ENCODE assay signal across 19 cellular contexts in genomic region chr1:30450818-30451233, GRCh38.
DNase-seq lines count a peak whose midpoint lies in the region; ATAC-seq and TF ChIP-seq lines count a peak whose summit lies in the region.
"Had no signal": no experiment of that assay in that cellular context is flagged by ENCODE, and none has a peak within 500 bp of the region (broad histone marks: within the 10 kb centered on the region; RNA-seq: fewer than 3 reads in every experiment).

No MANE protein-coding gene starts in this region.

- no peak overlapping the region for H3K18ac ChIP-seq in neuronal stem cell (ENCODE audit: low read length)

- DNase-seq in activated effector memory CD4-positive, alpha-beta T cell treated with anti-CD3 and anti-CD28 coated beads, Interleukin-2, amount 50 U/mL, for 16 hours: peak; percentile 36
- no peak for DNase-seq in activated effector memory CD4-positive, alpha-beta T cell treated with Interleukin-2 at 50 U/mL for 16 hours
- DNase-seq in esophagus muscularis mucosa (ENCODE audit: extremely low spot score): peak; percentile 87
- no peak for DNase-seq in neuronal stem cell (ENCODE audit: low spot score)
- DNase-seq in NCI-H187 (lab: John Stamatoyannopoulos, UW): no peak
- no peak for DNase-seq in NCI-H510A (lab: John Stamatoyannopoulos, UW)
- no peak for DNase-seq in Right ventricle myocardium inferior (ENCODE audit: missing footprints)
- DNase-seq: CD8-positive, alpha-beta T cell; DMS79 treated with DMSO at 0.1 percent for 48 hours; GOT3; Kasumi-1; MM.1S; NCI-H1105 treated with DMSO at 0.1 percent for 48 hours; NCI-H187 treated with DMSO at 0.1 percent for 48 hours; NK-92 treated with Interleukin-12 subunit alpha and Interleukin-12 subunit beta, amount 100 ng/mL, for 24 hours; OCI-M1; RPMI8226 had no signal

- 86% methylated on average over 4 of the region's 5 CpGs for WGBS in esophagus muscularis mucosa
- WGBS in neuronal stem cell (ENCODE audit: extremely low coverage in 2 of 2, insufficient read length in 2 of 2, insufficient replicate concordance in 1 of 2), 2 donors: no CpG with 5 or more reads among the region's 5 CpGs

- H3K4ac ChIP-seq in neuronal stem cell (ENCODE audit: low read length): no peak overlapping the region

- H3K4me3 ChIP-seq in esophagus muscularis mucosa: no peak overlapping the region
- no peak overlapping the region for H3K4me3 ChIP-seq in neuronal stem cell (ENCODE audit: low read length in 2 of 2)
- H3K4me3 ChIP-seq: BLaER1 had no signal

- H2BK120ac ChIP-seq in neuronal stem cell (ENCODE audit: low read depth, low read length): no peak overlapping the region

- H3K9me3 ChIP-seq in esophagus muscularis mucosa (no peaks in the 10 kb centered on the region), neuronal stem cell (replicated peaks in 1 of 2; ENCODE audit: control insufficient read depth in 2 of 2, insufficient read depth in 1 of 2, low read depth in 1 of 2, low read length in 2 of 2) (peaks cover 0 to 3% of the 10 kb centered on the region in 2 donors)
- H3K9me3 ChIP-seq: BLaER1 had no signal

- H3K23ac ChIP-seq in neuronal stem cell (ENCODE audit: low read depth, low read length, poor library complexity): no peak overlapping the region

- no peak overlapping the region for H2BK5ac ChIP-seq in neuronal stem cell (ENCODE audit: low read length)

- peak overlapping the region; percentile 21 for H4K8ac ChIP-seq in neuronal stem cell (ENCODE audit: low read depth, low read length)

- no peak overlapping the region for H3K27ac ChIP-seq in esophagus muscularis mucosa (replicated peaks in 1 of 4)
- no peak overlapping the region for H3K27ac ChIP-seq in neuronal stem cell (replicated peaks; ENCODE audit: low read length)
- H3K27ac ChIP-seq: BLaER1 had no signal

- H3K14ac ChIP-seq in neuronal stem cell (ENCODE audit: low read length): no peak overlapping the region

- H4K91ac ChIP-seq in neuronal stem cell (ENCODE audit: low read depth, low read length, poor library complexity): no peak overlapping the region

- no peak for TF ChIP-seq CTCF in esophagus muscularis mucosa (IDR thresholded peaks at IDR 0.05)

- intact Hi-C loops in esophagus muscularis mucosa (cut with DNase I) (no loop called here), Right ventricle myocardium inferior (cut with DNase I) (no loop called here)

- H3K9ac ChIP-seq in neuronal stem cell (ENCODE audit: low read depth, low read length, poor library complexity): peak overlapping the region; percentile 15
- H3K9ac ChIP-seq: BLaER1 had no signal

- H3K36me3 ChIP-seq in esophagus muscularis mucosa: no peaks in the 10 kb centered on the region
- no peaks in the 10 kb centered on the region for H3K36me3 ChIP-seq in neuronal stem cell (replicated peaks in 1 of 2; ENCODE audit: control insufficient read depth in 2 of 2, insufficient read depth in 2 of 2, low read length in 2 of 2)
- H3K36me3 ChIP-seq: BLaER1 had no signal

- H3K4me1 ChIP-seq in esophagus muscularis mucosa: no peaks in the 10 kb centered on the region
- H3K4me1 ChIP-seq in neuronal stem cell (ENCODE audit: control insufficient read depth in 2 of 2, insufficient read depth in 1 of 2, low read depth in 1 of 2, low read length in 2 of 2): peaks cover 0 to 2% of the 10 kb centered on the region in 2 donors
- H3K4me1 ChIP-seq: BLaER1 had no signal

- no peak overlapping the region for H2BK12ac ChIP-seq in neuronal stem cell (ENCODE audit: low read length)

- ATAC-seq in activated CD4-positive, CD25-positive, alpha-beta regulatory T cell treated with anti-CD3 and anti-CD28 coated beads, Interleukin-2, amount 50 U/mL, for 24 hours: no peak
- ATAC-seq in Right ventricle myocardium inferior: no peak
- ATAC-seq: CD8-positive, alpha-beta T cell had no signal

- H3K27me3 ChIP-seq in esophagus muscularis mucosa (peaks cover 0 to 7% (median 0%) of the 10 kb centered on the region in 4 donors), neuronal stem cell (ENCODE audit: control insufficient read depth in 3 of 3, insufficient read depth in 3 of 3, low read depth in 1 of 3, low read length in 3 of 3) (peaks cover 0 to 1% (median 0%) of the 10 kb centered on the region in 3 experiments)
- H3K27me3 ChIP-seq: BLaER1 had no signal

- H2BK15ac ChIP-seq in neuronal stem cell (ENCODE audit: low read length): no peak overlapping the region

- H2AFZ ChIP-seq in neuronal stem cell (ENCODE audit: low read length): no peak overlapping the region

- H3K79me1 ChIP-seq in neuronal stem cell (ENCODE audit: low read depth, low read length): peaks cover 2% of the 10 kb centered on the region

- TF ChIP-seq POLR2A in esophagus muscularis mucosa (IDR thresholded peaks at IDR 0.05; ENCODE audit: low read depth): no peak

- H2AK5ac ChIP-seq in neuronal stem cell (ENCODE audit: low read depth, low read length): no peak overlapping the region

- TF ChIP-seq EP300 in esophagus muscularis mucosa (IDR thresholded peaks at IDR 0.05): no peak

- H3K4me2 ChIP-seq in neuronal stem cell (ENCODE audit: insufficient read depth, low read length, poor library complexity, severe bottlenecking): no peak overlapping the region
- H3K4me2 ChIP-seq: BLaER1 had no signal

Comparison
In these comparisons a context has a peak if more than half of its experiments do, and no peak if none do; other contexts are left out.
1. DNase-seq: peak in activated effector memory CD4-positive, alpha-beta T cell treated with anti-CD3 and anti-CD28 coated beads, Interleukin-2, amount 50 U/mL, for 16 hours (single experiment) and esophagus muscularis mucosa (single experiment); none in activated effector memory CD4-positive, alpha-beta T cell treated with Interleukin-2 at 50 U/mL for 16 hours (single experiment), neuronal stem cell (single experiment), NCI-H187 (0 of 2), NCI-H510A (single experiment) and Right ventricle myocardium inferior (single experiment).